25 cellular contexts compared by ENCODE assay signal in genomic region chr3:142777927-142778326, GRCh38.
"Had no signal": no experiment of that assay in that cellular context is flagged by ENCODE, and none has a peak within 500 bp of the region (broad histone marks: within the 10 kb centered on the region; RNA-seq: fewer than 3 reads in every experiment).

No MANE protein-coding gene starts in this region.

- H3K36me3 Mint-ChIP-seq: naive B cell had no signal

- H3K4me1 ChIP-seq: adrenal gland, body of pancreas, left ventricle myocardium inferior, parathyroid adenoma, psoas muscle, right atrium auricular region, tibial nerve had no signal

- H3K27ac Mint-ChIP-seq: activated naive CD8-positive, alpha-beta T cell had no signal

- H3K4me1 Mint-ChIP-seq: naive B cell, neural crest cell had no signal

- H3K9ac ChIP-seq: parathyroid adenoma had no signal

- H3K27ac ChIP-seq: adrenal gland, body of pancreas, left ventricle myocardium inferior, parathyroid adenoma, psoas muscle, right atrium auricular region, tibial nerve, WERI-Rb-1 had no signal

- H3K36me3 ChIP-seq: adrenal gland, WERI-Rb-1 had no signal

- ATAC-seq: activated CD4-positive, CD25-positive, alpha-beta regulatory T cell treated with anti-CD3 and anti-CD28 coated beads, Interleukin-2, amount 50 U/mL, for 24 hours; body of pancreas; psoas muscle had no signal

- H3K9me3 ChIP-seq: adrenal gland, body of pancreas, left ventricle myocardium inferior, psoas muscle, right atrium auricular region, tibial nerve had no signal

- DNase-seq: activated CD4-positive, alpha-beta T cell treated with anti-CD3 and anti-CD28 coated beads for 48 hours; activated CD4-positive, alpha-beta T cell treated with anti-CD3 and anti-CD28 coated beads, Interleukin-2, amount 50 U/mL, for 48 hours; activated CD8-positive, alpha-beta memory T cell treated with anti-CD3 and anti-CD28 coated beads for 24 hours; activated effector memory CD4-positive, alpha-beta T cell treated with Interleukin-2 at 50 U/mL for 16 hours; activated naive CD4-positive, alpha-beta T cell treated with Interleukin-2 at 50 U/mL for 16 hours; adrenal gland; aorta; body of pancreas; effector CD8-positive, alpha-beta T cell; islet precursor cell; left ventricle myocardium inferior; naive B cell; nucleus accumbens; psoas muscle; stimulated activated CD4-positive, alpha-beta T cell treated with anti-CD3 and anti-CD28 coated beads, Interleukin-15, amount 100 ng/mL, for 24 hours; stimulated activated CD4-positive, alpha-beta T cell treated with anti-CD3 and anti-CD28 coated beads, Interleukin-2, amount 100 ng/mL, for 24 hours; stimulated activated naive CD4-positive, alpha-beta T cell; T1000; WERI-Rb-1 had no signal

- H3K27me3 ChIP-seq: adrenal gland, body of pancreas, right atrium auricular region, tibial nerve had no signal

- H3K4me3 Mint-ChIP-seq: activated naive CD8-positive, alpha-beta T cell; naive B cell; neural crest cell had no signal

- H3K27me3 Mint-ChIP-seq: activated naive CD8-positive, alpha-beta T cell had no signal

- H3K4me3 ChIP-seq: adrenal gland, body of pancreas, left ventricle myocardium inferior, psoas muscle, right atrium auricular region, tibial nerve had no signal

- H3K9me3 Mint-ChIP-seq: neural crest cell had no signal
